In the genomic region with DNA sequence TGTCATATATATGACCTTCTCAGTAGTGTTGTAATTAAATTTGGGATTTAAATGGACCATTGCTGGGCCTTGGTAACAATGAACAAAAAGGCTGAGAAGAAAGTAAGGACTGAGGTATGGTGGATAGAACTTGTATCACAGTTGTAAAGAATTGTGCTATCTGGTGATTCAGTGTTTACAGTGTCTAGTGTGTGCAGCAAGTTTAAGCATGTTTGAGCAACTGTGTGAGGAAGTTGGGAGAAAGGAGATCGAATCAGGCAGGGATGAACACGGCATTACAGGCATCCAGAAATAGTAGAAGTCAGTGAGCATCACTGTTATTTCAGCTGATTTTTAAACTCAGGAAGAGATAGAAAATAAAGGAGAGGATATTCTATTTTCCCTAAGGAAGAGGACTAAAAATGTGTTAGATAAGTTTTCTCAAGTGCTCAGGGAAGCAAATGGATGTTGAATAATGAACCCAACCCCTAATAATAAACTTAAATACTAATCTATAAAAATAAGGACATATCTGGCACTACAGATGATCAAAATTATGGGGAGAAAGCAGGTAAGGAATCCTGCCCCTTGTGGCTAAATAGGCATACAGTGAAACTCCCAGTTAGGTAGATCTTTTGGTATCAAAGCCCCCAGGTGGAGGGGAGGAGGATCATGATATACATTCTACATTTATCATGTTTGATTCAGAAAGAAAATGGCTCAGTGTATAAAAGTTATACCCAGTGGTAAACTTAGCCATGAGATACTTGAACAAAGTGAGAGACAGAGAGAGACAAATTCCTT, we compare ENCODE assay signal across 13 cellular contexts.
A peak's percentile ranks its signal among the peaks of the same experiment; 100 is the strongest.
DNase-seq lines count a peak whose midpoint lies in the region; ATAC-seq and TF ChIP-seq lines count a peak whose summit lies in the region.
"Had no signal": no experiment of that assay in that cellular context is flagged by ENCODE, and none has a peak within 500 bp of the region (broad histone marks: within the 10 kb centered on the region; RNA-seq: fewer than 3 reads in every experiment).

No MANE protein-coding gene starts in this region.

- no peaks in the 10 kb centered on the region for H3K27me3 ChIP-seq in GM23338 (ENCODE audit: insufficient read depth)
- H3K27me3 ChIP-seq in kidney epithelial cell (ENCODE audit: control insufficient read depth, insufficient read depth, low read length) = no peaks in the 10 kb centered on the region
- H3K27me3 ChIP-seq: SJCRH30 had no signal

- no peaks in the 10 kb centered on the region for H3K36me3 ChIP-seq in GM23338 (ENCODE audit: insufficient read depth)
- no peaks in the 10 kb centered on the region for H3K36me3 ChIP-seq in kidney epithelial cell (ENCODE audit: control insufficient read depth, insufficient read depth, low read length)
- H3K36me3 ChIP-seq: SJCRH30 had no signal

- H3K9me2 ChIP-seq in GM23338 (ENCODE audit: insufficient read depth) = no peaks in the 10 kb centered on the region

- H3K27ac Mint-ChIP-seq in CD14-positive monocyte = no peak overlapping the region
- no peak overlapping the region for H3K27ac Mint-ChIP-seq in GM23338

- H3K79me2 ChIP-seq in GM23338 (replicated peaks; ENCODE audit: insufficient read depth) = no peaks in the 10 kb centered on the region

- no peaks in the 10 kb centered on the region for H3K4me1 Mint-ChIP-seq in CD14-positive monocyte
- H3K4me1 Mint-ChIP-seq in GM23338 = peaks cover 3% of the 10 kb centered on the region; the same call in 1 of the 3 replicates

- H3F3A ChIP-seq in GM23338 (replicated peaks; ENCODE audit: low read depth) = no peaks in the 10 kb centered on the region

- DNase-seq in CD14-positive monocyte (ENCODE audit: low spot score) = no peak
- DNase-seq in GM23338 (ENCODE audit: low spot score) = peak; percentile 51
- DNase-seq in SK-MEL-5 (ENCODE audit: low read depth, low spot score) = peak; percentile 31
- no peak for DNase-seq in kidney epithelial cell (ENCODE audit: low read depth)
- DNase-seq in NCI-H2227 (lab: John Stamatoyannopoulos, UW; ENCODE audit: unreplicated experiment) = no peak
- no peak for DNase-seq in GM19240 (ENCODE audit: insufficient read length, low spot score)
- DNase-seq: DMS79 treated with DMSO at 0.1 percent for 48 hours, erythroblast, islet precursor cell, NCI-H2029, SJCRH30 had no signal

- ATAC-seq in GM23338 (peak; percentile 36; the same call in 2 of the 3 replicates), HG03175 (IDR thresholded peaks at IDR 0.05; ENCODE audit: unreplicated experiment) (no peak), GM18907 (IDR thresholded peaks at IDR 0.05; ENCODE audit: unreplicated experiment) (no peak)

- H3K27me3 Mint-ChIP-seq in CD14-positive monocyte (ENCODE audit: low read depth in 3 of 3) (no peaks in the 10 kb centered on the region), GM23338 (ENCODE audit: insufficient read depth, low read depth, poor library complexity) (peaks cover 2% of the 10 kb centered on the region)

- H3K4me1 ChIP-seq in GM23338 (ENCODE audit: insufficient read depth) = peaks cover 5% of the 10 kb centered on the region; the same call in 1 of the 2 replicates
- H3K4me1 ChIP-seq: SJCRH30 had no signal

- H3K9me3 Mint-ChIP-seq in CD14-positive monocyte (peaks cover 0 to 3% (median 0%) of the 10 kb centered on the region in 7 donors), GM23338 (peaks cover 4% of the 10 kb centered on the region; the same call in 1 of the 3 replicates)

- in situ Hi-C loops in SK-MEL-5 (cut with HindIII; ENCODE audit: low pct_unique_long_range_greater_than_20kb, low sequenced_read_pairs) = no loop called here

- H3K36me3 Mint-ChIP-seq in CD14-positive monocyte (no peaks in the 10 kb centered on the region), GM23338 (ENCODE audit: low read depth) (no peaks in the 10 kb centered on the region)

- H3K4me3 ChIP-seq in GM23338 (no peak overlapping the region), kidney epithelial cell (ENCODE audit: low read depth, low read length) (no peak overlapping the region)
- H3K4me3 ChIP-seq: SJCRH30 had no signal

- TF ChIP-seq CTCF in CD14-positive monocyte (IDR thresholded peaks at IDR 0.05) (peak; percentile 10), GM23338 (conservative IDR thresholded peaks at IDR 0.05; ENCODE audit: low read depth in 2 of 2) (peak; percentile 63 to 83), kidney epithelial cell (IDR thresholded peaks at IDR 0.05; ENCODE audit: insufficient read depth, low read length, poor library complexity, severe bottlenecking) (peak; percentile 44)

- H2AFZ ChIP-seq in GM23338 = 0 out of 2 replicates have a peak overlapping the region, but pooled peaks have one; percentile 72

- H3K4me3 Mint-ChIP-seq in CD14-positive monocyte (no peak overlapping the region), GM23338 (no peak overlapping the region)

- no peaks in the 10 kb centered on the region for H4K20me1 ChIP-seq in GM23338 (replicated peaks; ENCODE audit: insufficient read depth)

- H3K4me2 ChIP-seq in GM23338 = no peak overlapping the region

- no peak overlapping the region for H3K27ac ChIP-seq in GM23338 (ENCODE audit: low read depth)
- H3K27ac ChIP-seq: SJCRH30 had no signal

- intact Hi-C loops in CD14-positive monocyte (cut with micrococcal nuclease) = no loop called here

TF ChIP-seq in GM23338, 12 proteins besides CTCF, POLR2A, EP300 and RAD21 (continues in another document):
- TF ChIP-seq, protein P1, sequence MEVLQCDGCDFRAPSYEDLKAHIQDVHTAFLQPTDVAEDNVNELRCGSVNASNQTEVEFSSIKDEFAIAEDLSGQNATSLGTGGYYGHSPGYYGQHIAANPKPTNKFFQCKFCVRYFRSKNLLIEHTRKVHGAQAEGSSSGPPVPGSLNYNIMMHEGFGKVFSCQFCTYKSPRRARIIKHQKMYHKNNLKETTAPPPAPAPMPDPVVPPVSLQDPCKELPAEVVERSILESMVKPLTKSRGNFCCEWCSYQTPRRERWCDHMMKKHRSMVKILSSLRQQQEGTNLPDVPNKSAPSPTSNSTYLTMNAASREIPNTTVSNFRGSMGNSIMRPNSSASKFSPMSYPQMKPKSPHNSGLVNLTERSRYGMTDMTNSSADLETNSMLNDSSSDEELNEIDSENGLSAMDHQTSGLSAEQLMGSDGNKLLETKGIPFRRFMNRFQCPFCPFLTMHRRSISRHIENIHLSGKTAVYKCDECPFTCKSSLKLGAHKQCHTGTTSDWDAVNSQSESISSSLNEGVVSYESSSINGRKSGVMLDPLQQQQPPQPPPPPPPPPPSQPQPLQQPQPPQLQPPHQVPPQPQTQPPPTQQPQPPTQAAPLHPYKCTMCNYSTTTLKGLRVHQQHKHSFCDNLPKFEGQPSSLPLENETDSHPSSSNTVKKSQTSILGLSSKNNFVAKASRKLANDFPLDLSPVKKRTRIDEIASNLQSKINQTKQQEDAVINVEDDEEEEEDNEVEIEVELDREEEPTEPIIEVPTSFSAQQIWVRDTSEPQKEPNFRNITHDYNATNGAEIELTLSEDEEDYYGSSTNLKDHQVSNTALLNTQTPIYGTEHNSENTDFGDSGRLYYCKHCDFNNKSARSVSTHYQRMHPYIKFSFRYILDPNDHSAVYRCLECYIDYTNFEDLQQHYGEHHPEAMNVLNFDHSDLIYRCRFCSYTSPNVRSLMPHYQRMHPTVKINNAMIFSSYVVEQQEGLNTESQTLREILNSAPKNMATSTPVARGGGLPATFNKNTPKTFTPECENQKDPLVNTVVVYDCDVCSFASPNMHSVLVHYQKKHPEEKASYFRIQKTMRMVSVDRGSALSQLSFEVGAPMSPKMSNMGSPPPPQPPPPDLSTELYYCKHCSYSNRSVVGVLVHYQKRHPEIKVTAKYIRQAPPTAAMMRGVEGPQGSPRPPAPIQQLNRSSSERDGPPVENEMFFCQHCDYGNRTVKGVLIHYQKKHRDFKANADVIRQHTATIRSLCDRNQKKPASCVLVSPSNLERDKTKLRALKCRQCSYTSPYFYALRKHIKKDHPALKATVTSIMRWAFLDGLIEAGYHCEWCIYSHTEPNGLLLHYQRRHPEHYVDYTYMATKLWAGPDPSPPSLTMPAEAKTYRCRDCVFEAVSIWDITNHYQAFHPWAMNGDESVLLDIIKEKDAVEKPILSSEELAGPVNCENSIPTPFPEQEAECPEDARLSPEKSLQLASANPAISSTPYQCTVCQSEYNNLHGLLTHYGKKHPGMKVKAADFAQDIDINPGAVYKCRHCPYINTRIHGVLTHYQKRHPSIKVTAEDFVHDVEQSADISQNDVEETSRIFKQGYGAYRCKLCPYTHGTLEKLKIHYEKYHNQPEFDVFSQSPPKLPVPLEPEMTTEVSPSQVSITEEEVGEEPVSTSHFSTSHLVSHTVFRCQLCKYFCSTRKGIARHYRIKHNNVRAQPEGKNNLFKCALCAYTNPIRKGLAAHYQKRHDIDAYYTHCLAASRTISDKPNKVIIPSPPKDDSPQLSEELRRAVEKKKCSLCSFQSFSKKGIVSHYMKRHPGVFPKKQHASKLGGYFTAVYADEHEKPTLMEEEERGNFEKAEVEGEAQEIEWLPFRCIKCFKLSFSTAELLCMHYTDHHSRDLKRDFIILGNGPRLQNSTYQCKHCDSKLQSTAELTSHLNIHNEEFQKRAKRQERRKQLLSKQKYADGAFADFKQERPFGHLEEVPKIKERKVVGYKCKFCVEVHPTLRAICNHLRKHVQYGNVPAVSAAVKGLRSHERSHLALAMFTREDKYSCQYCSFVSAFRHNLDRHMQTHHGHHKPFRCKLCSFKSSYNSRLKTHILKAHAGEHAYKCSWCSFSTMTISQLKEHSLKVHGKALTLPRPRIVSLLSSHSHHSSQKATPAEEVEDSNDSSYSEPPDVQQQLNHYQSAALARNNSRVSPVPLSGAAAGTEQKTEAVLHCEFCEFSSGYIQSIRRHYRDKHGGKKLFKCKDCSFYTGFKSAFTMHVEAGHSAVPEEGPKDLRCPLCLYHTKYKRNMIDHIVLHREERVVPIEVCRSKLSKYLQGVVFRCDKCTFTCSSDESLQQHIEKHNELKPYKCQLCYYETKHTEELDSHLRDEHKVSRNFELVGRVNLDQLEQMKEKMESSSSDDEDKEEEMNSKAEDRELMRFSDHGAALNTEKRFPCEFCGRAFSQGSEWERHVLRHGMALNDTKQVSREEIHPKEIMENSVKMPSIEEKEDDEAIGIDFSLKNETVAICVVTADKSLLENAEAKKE (CRISPR knock-in tag; IDR thresholded peaks at IDR 0.05) = no peak
- TF ChIP-seq EZH2phosphoT487 (IDR thresholded peaks at IDR 0.05; ENCODE audit: unreplicated experiment) (no peak), STAT1 (IDR thresholded peaks at IDR 0.05; ENCODE audit: unreplicated experiment) (no peak), JUNB (IDR thresholded peaks at IDR 0.05; ENCODE audit: unreplicated experiment) (no peak), ZNF331 (CRISPR knock-in tag; IDR thresholded peaks at IDR 0.05; ENCODE audit: low read depth) (no peak), NANOG (IDR thresholded peaks at IDR 0.05; ENCODE audit: borderline replicate concordance) (no peak)

Comparison
In these comparisons a context has a peak if more than half of its experiments do, and no peak if none do; other contexts are left out.
1. DNase-seq: peak in GM23338 (single experiment) and SK-MEL-5 (single experiment); none in CD14-positive monocyte (single experiment), kidney epithelial cell (single experiment), NCI-H2227 (single experiment) and GM19240 (single experiment).
2. CTCF ChIP-seq: peak in every context shown above with its lines; median percentile 73 in GM23338; 44 in kidney epithelial cell; 10 in CD14-positive monocyte.